8 cellular contexts compared by ENCODE assay signal in genomic region chr17:63675607-63676539, GRCh38. TPM values are rescaled to one million over a fixed set of nuclear protein-coding genes. Genes with fewer than 3 reads are reported as not detected.
A peak's percentile ranks its signal among the peaks of the same experiment; 100 is the strongest.
DNase-seq lines count a peak whose midpoint lies in the region; ATAC-seq and TF ChIP-seq lines count a peak whose summit lies in the region.

No MANE protein-coding gene starts in this region.

- peaks cover 0 to 4% of the 10 kb centered on the region in 2 donors for H3K36me3 ChIP-seq in lung (ENCODE audit: control insufficient read depth in 2 of 2, insufficient read depth in 2 of 2, low read length in 2 of 2)
- no peaks in the 10 kb centered on the region for H3K36me3 ChIP-seq in urinary bladder (ENCODE audit: insufficient read depth)

- H3K27ac ChIP-seq in coronary artery (peak overlapping the region; percentile 72 to 87), lung (ENCODE audit: low read depth in 1 of 2, low read length in 1 of 2) (peak overlapping the region; percentile 47 to 96), urinary bladder (ENCODE audit: low read depth) (peak overlapping the region; percentile 34)

- H3K4me1 ChIP-seq in lung (ENCODE audit: control insufficient read depth in 2 of 2, insufficient read depth in 2 of 2, low read length in 2 of 2), result peaks cover 19 to 23% of the 10 kb centered on the region in 2 donors
- no peaks in the 10 kb centered on the region for H3K4me1 ChIP-seq in urinary bladder (ENCODE audit: insufficient read depth)

- ATAC-seq in lung (ENCODE audit: insufficient read depth, low FRiP score), result peak; percentile 78
- ATAC-seq in GM18907 (IDR thresholded peaks at IDR 0.05; ENCODE audit: unreplicated experiment), result no peak
- ATAC-seq in HG03108 (IDR thresholded peaks at IDR 0.05; ENCODE audit: unreplicated experiment), result no peak

- H3K4me3 ChIP-seq in coronary artery (peak overlapping the region; percentile 54), lung (no peak overlapping the region), urinary bladder (ENCODE audit: low read depth, low read length) (no peak overlapping the region)

- no peak for TF ChIP-seq CTCF in coronary artery (IDR thresholded peaks at IDR 0.05)
- TF ChIP-seq CTCF in lung (IDR thresholded peaks at IDR 0.05; ENCODE audit: control extremely low read depth, extremely low read depth), result no peak

- WGBS in lung, 2 donors, result 33 to 43% methylated on average over 6 of the region's 6 CpGs
- 26% methylated on average over 6 of the region's 6 CpGs for WGBS in urinary bladder

- H3K27me3 ChIP-seq in lung (ENCODE audit: control insufficient read depth, insufficient read depth), result no peaks in the 10 kb centered on the region

- DNase-seq in DMS 273 (lab: John Stamatoyannopoulos, UW; ENCODE audit: unreplicated experiment) (peak; percentile 84), NCI-H2196 treated with DMSO at 0.1 percent for 48 hours (lab: John Stamatoyannopoulos, UW; ENCODE audit: unreplicated experiment) (peak; percentile 82), coronary artery (ENCODE audit: low spot score) (peak; percentile 84), lung (ENCODE audit: low spot score) (peak; percentile 89)
- no peak for DNase-seq in activated CD4-positive, CD25-positive, alpha-beta regulatory T cell treated with anti-CD3 and anti-CD28 coated beads, Interleukin-2, amount 50 U/mL, for 72 hours

- no peaks in the 10 kb centered on the region for H3K9me3 ChIP-seq in lung (ENCODE audit: control insufficient read depth in 2 of 2, insufficient read depth in 1 of 2, low read length in 1 of 2)

RNA-seq across cellular contexts. Expression of gene LIMD2, which starts 24.1 kb away (rescaled TPM):
- total RNA-seq in lung, result 10 to 100 TPM; 30.1 to 30.8 TPM
- polyA plus RNA-seq in lung, result 10 to 100 TPM; 26.4 to 69.5 TPM
- total RNA-seq in urinary bladder, result 9.4 TPM
- polyA plus RNA-seq in urinary bladder, result 12.0 TPM

RNA-seq across cellular contexts. Expression of gene MAP3K3, which starts 53.7 kb away (rescaled TPM):
- total RNA-seq in lung, result 10 to 100 TPM; 50.1 to 56.3 TPM
- 10 to 100 TPM; 24.5 to 33.0 TPM for polyA plus RNA-seq in lung
- total RNA-seq in urinary bladder, result 40.5 TPM
- 40.9 TPM for polyA plus RNA-seq in urinary bladder
